28 cellular contexts compared by ENCODE assay signal in the genomic region with DNA sequence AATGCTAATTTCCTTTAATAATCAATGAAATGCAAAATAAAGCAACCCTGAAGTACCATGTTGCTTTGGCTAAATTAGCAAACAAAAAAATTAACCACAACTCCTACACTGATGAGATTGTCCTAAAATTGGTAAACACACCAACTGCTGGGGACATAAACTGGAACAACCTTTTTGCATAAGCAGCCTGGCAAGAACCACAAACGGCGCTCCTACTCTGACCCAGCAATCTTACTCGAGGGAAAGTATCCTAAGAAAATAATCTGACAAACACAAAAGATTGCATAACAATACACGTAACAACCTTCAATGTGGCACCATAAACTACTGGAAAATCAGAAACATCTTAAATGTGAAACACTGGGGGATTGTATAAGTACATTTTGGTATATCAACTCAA.
"Had no signal": no experiment of that assay in that cellular context is flagged by ENCODE, and none has a peak within 500 bp of the region (broad histone marks: within the 10 kb centered on the region; RNA-seq: fewer than 3 reads in every experiment).

No MANE protein-coding gene starts in this region.

- H3K4me3 ChIP-seq: SJCRH30, SK-N-MC had no signal

- H3K4me1 Mint-ChIP-seq: activated CD4-positive, alpha-beta T cell treated with anti-CD3 and anti-CD28 coated beads, Interleukin-2, amount 10 ng/mL, durations not matched to agents 24 days and 14 days; activated naive CD4-positive, alpha-beta T cell treated with anti-CD3 and anti-CD28 coated beads, Interleukin-2, amount 50 U/mL, for 24 hours; activated naive CD8-positive, alpha-beta T cell treated with anti-CD3 and anti-CD28 coated beads, Interleukin-2, amount 10 ng/mL, durations not matched to agents 7 days and 5 days had no signal

- H3K4me3 Mint-ChIP-seq: activated CD4-positive, alpha-beta T cell treated with anti-CD3 and anti-CD28 coated beads, Interleukin-2, amount 10 ng/mL, durations not matched to agents 24 days and 14 days; activated CD8-positive, alpha-beta T cell treated with anti-CD3 and anti-CD28 coated beads for 36 hours; activated naive CD4-positive, alpha-beta T cell treated with anti-CD3 and anti-CD28 coated beads, Interleukin-2, amount 50 U/mL, for 24 hours; activated naive CD8-positive, alpha-beta T cell treated with anti-CD3 and anti-CD28 coated beads, Interleukin-2, amount 10 ng/mL, durations not matched to agents 7 days and 5 days; activated T-cell treated with anti-CD3 and anti-CD28 coated beads, Interleukin-2, amount 50 U/mL, for 24 hours; brain had no signal

- H3K36me3 Mint-ChIP-seq: activated naive CD8-positive, alpha-beta T cell treated with anti-CD3 and anti-CD28 coated beads, Interleukin-2, amount 10 ng/mL, durations not matched to agents 7 days and 5 days had no signal

- H3K27ac ChIP-seq: SJCRH30, SK-N-MC, WERI-Rb-1 had no signal

- H3K27me3 Mint-ChIP-seq: activated CD8-positive, alpha-beta T cell treated with anti-CD3 and anti-CD28 coated beads for 36 hours; activated naive CD4-positive, alpha-beta T cell treated with anti-CD3 and anti-CD28 coated beads, Interleukin-2, amount 50 U/mL, for 24 hours; activated naive CD8-positive, alpha-beta T cell treated with anti-CD3 and anti-CD28 coated beads, Interleukin-2, amount 10 ng/mL, durations not matched to agents 7 days and 5 days; activated T-cell treated with anti-CD3 and anti-CD28 coated beads, Interleukin-2, amount 50 U/mL, for 24 hours; brain had no signal

- H3K9me3 ChIP-seq: SJCRH30 had no signal

- H3K27ac Mint-ChIP-seq: activated CD4-positive, alpha-beta T cell treated with anti-CD3 and anti-CD28 coated beads, Interleukin-2, amount 10 ng/mL, durations not matched to agents 24 days and 14 days; activated CD8-positive, alpha-beta T cell treated with anti-CD3 and anti-CD28 coated beads for 36 hours; activated naive CD4-positive, alpha-beta T cell treated with anti-CD3 and anti-CD28 coated beads, Interleukin-2, amount 50 U/mL, for 24 hours; activated naive CD8-positive, alpha-beta T cell treated with anti-CD3 and anti-CD28 coated beads, Interleukin-2, amount 10 ng/mL, durations not matched to agents 7 days and 5 days; activated T-cell treated with anti-CD3 and anti-CD28 coated beads, Interleukin-2, amount 50 U/mL, for 24 hours; activated T-helper 2 cell treated with anti-CD3 and anti-CD28 coated beads, Interferon-gamma antibody, Interleukin-2, Interleukin-4, amounts not matched to agents 10 μg/mL and 5 μg/mL and 100 μg/mL, durations not matched to agents 14 hours and 24 hours and 36 hours had no signal

- H3K9me3 Mint-ChIP-seq: activated CD4-positive, alpha-beta T cell treated with anti-CD3 and anti-CD28 coated beads, Interleukin-2, amount 10 ng/mL, durations not matched to agents 24 days and 14 days; activated CD8-positive, alpha-beta T cell treated with anti-CD3 and anti-CD28 coated beads for 36 hours; activated naive CD4-positive, alpha-beta T cell treated with anti-CD3 and anti-CD28 coated beads, Interleukin-2, amount 50 U/mL, for 24 hours; activated naive CD8-positive, alpha-beta T cell treated with anti-CD3 and anti-CD28 coated beads, Interleukin-2, amount 10 ng/mL, durations not matched to agents 7 days and 5 days; activated T-cell treated with anti-CD3 and anti-CD28 coated beads, Interleukin-2, amount 50 U/mL, for 24 hours; activated T-helper 2 cell treated with anti-CD3 and anti-CD28 coated beads, Interferon-gamma antibody, Interleukin-2, Interleukin-4, amounts not matched to agents 10 μg/mL and 5 μg/mL and 100 μg/mL, durations not matched to agents 14 hours and 24 hours and 36 hours; brain had no signal

- H3K27me3 ChIP-seq: SJCRH30 had no signal

- ATAC-seq: activated CD8-positive, alpha-beta T cell treated with anti-CD3 and anti-CD28 coated beads for 36 hours; Panc1 had no signal

- DNase-seq: activated CD4-positive, alpha-beta T cell treated with anti-CD3 and anti-CD28 coated beads, Interleukin-2, amount 10 ng/mL, durations not matched to agents 24 days and 14 days; activated CD4-positive, alpha-beta T cell treated with anti-CD3 and anti-CD28 coated beads, Interleukin-2, amount 50 U/mL, for 4 hours; activated CD4-positive, CD25-positive, alpha-beta regulatory T cell; activated CD8-positive, alpha-beta T cell treated with anti-CD3 and anti-CD28 coated beads for 36 hours; activated gamma-delta T cell; activated naive CD4-positive, alpha-beta T cell treated with Interleukin-2 at 50 U/mL for 16 hours; activated naive CD8-positive, alpha-beta T cell treated with anti-CD3 and anti-CD28 coated beads, Interleukin-2, amount 10 ng/mL, durations not matched to agents 7 days and 5 days; activated T-cell treated with anti-CD3 and anti-CD28 coated beads, Interleukin-2, amount 50 U/mL, for 24 hours; central memory CD4-positive, alpha-beta T cell; Karpas-422; KBM-7; MV-4-11; NCI-H1092; NCI-H187 treated with DMSO at 0.1 percent for 48 hours; NCI-H2081; NCI-H2171 treated with DMSO at 0.1 percent for 48 hours; NCI-H2227 treated with DMSO at 0.1 percent for 48 hours; NCI-H446; NCI-H524; SHP77; SJCRH30; T1000; WERI-Rb-1 had no signal
